ENCODE assay signal across 18 cellular contexts in the genomic region with DNA sequence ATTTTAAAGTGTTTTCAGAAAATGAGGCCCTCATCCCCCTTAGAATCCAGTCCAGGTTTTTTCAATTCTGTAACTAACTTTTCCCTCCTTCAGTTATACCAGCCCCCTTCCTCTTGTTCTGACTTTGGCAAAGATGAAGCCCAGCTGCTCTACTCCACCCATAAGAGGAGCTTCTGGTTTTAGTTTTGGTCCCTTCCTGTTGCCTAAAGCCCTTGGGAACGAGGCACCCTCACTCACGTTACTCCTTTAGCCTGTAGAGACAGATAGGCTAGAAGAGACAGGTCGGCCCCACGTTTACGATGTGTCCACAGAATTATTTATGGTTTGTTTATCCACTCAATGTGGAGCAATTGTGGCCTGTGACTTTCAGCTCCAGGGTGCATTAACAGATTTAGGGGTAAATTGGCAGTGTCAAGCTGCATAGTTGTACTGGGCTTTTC.
A peak's percentile ranks its signal among the peaks of the same experiment; 100 is the strongest.
DNase-seq lines count a peak whose midpoint lies in the region.
"Had no signal": no experiment of that assay in that cellular context is flagged by ENCODE, and none has a peak within 500 bp of the region (broad histone marks: within the 10 kb centered on the region; RNA-seq: fewer than 3 reads in every experiment).

No MANE protein-coding gene starts in this region.

- no peak overlapping the region for H2AK5ac ChIP-seq in neuronal stem cell (ENCODE audit: low read depth, low read length)

- peak overlapping the region; percentile 63 for H2AFZ ChIP-seq in neuronal stem cell (ENCODE audit: low read length)

- no peak overlapping the region for H2BK15ac ChIP-seq in neuronal stem cell (ENCODE audit: low read length)

- DNase-seq in NCI-H1436 (lab: John Stamatoyannopoulos, UW) (peak; percentile 18), NCI-H1436 treated with DMSO at 0.1 percent for 48 hours (lab: John Stamatoyannopoulos, UW) (no peak), HuH-7 (ENCODE audit: low spot score) (peak; percentile 37), NCI-H748 treated with DMSO at 0.1 percent for 48 hours (lab: John Stamatoyannopoulos, UW) (peak; percentile 88), neuronal stem cell (ENCODE audit: low spot score) (no peak), medulla oblongata (ENCODE audit: extremely low spot score) (no peak), nucleus accumbens (lab: John Stamatoyannopoulos, UW) (no peak)
- DNase-seq in effector memory CD4-positive, alpha-beta T cell = no peak
- DNase-seq: activated CD4-positive, alpha-beta T cell treated with anti-CD3 and anti-CD28 coated beads, Interleukin-2, amount 50 U/mL, for 1 hour; activated naive CD8-positive, alpha-beta T cell treated with anti-CD3 and anti-CD28 coated beads for 36 hours; activated T-cell treated with anti-CD3 and anti-CD28 coated beads, Interleukin-2, amount 50 U/mL, for 48 hours; CD8-positive, alpha-beta T cell; left ventricle myocardium superior; naive thymus-derived CD4-positive, alpha-beta T cell; NCI-H82; stimulated activated CD4-positive, alpha-beta T cell treated with anti-CD3 and anti-CD28 coated beads, Interleukin-1b, Interleukin-23, amount 100 ng/mL, for 48 hours; T-helper 17 cell had no signal

- no CpG with 5 or more reads among the region's 5 CpGs for WGBS in neuronal stem cell (ENCODE audit: extremely low coverage in 2 of 2, insufficient read length in 2 of 2, insufficient replicate concordance in 1 of 2), 2 donors

- no peak overlapping the region for H3K9ac ChIP-seq in neuronal stem cell (ENCODE audit: low read depth, low read length, poor library complexity)

- no peak overlapping the region for H3K4ac ChIP-seq in neuronal stem cell (ENCODE audit: low read length)

- no peak overlapping the region for H2BK5ac ChIP-seq in neuronal stem cell (ENCODE audit: low read length)

- no peak overlapping the region for H3K4me3 ChIP-seq in neuronal stem cell (ENCODE audit: low read length in 2 of 2)
- H3K4me3 ChIP-seq in effector memory CD4-positive, alpha-beta T cell (ENCODE audit: insufficient read depth, low read depth, low read length, poor library complexity, severe bottlenecking) = no peak overlapping the region
- H3K4me3 ChIP-seq: suprapubic skin had no signal

- H2BK120ac ChIP-seq in neuronal stem cell (ENCODE audit: low read depth, low read length) = no peak overlapping the region

- no peak overlapping the region for H3K14ac ChIP-seq in neuronal stem cell (ENCODE audit: low read length)

- H3K36me3 ChIP-seq in neuronal stem cell (replicated peaks in 1 of 2; ENCODE audit: control insufficient read depth in 2 of 2, insufficient read depth in 2 of 2, low read length in 2 of 2) = no peaks in the 10 kb centered on the region
- H3K36me3 ChIP-seq in effector memory CD4-positive, alpha-beta T cell (ENCODE audit: control insufficient read depth, insufficient read depth, low read length) = no peaks in the 10 kb centered on the region
- H3K36me3 ChIP-seq: suprapubic skin had no signal

- no peak overlapping the region for H4K91ac ChIP-seq in neuronal stem cell (ENCODE audit: low read depth, low read length, poor library complexity)

- H2BK12ac ChIP-seq in neuronal stem cell (ENCODE audit: low read length) = no peak overlapping the region

- H3K79me1 ChIP-seq in neuronal stem cell (ENCODE audit: low read depth, low read length) = no peaks in the 10 kb centered on the region

- no peak overlapping the region for H3K18ac ChIP-seq in neuronal stem cell (ENCODE audit: low read length)

- peaks cover 1 to 21% of the 10 kb centered on the region in 2 donors for H3K9me3 ChIP-seq in neuronal stem cell (replicated peaks in 1 of 2; ENCODE audit: control insufficient read depth in 2 of 2, insufficient read depth in 1 of 2, low read depth in 1 of 2, low read length in 2 of 2)
- no peaks in the 10 kb centered on the region for H3K9me3 ChIP-seq in effector memory CD4-positive, alpha-beta T cell (ENCODE audit: control insufficient read depth, low read length)
- H3K9me3 ChIP-seq: suprapubic skin had no signal

- H3K4me2 ChIP-seq in neuronal stem cell (ENCODE audit: insufficient read depth, low read length, poor library complexity, severe bottlenecking) = no peak overlapping the region

- H4K8ac ChIP-seq in neuronal stem cell (ENCODE audit: low read depth, low read length) = no peak overlapping the region

- no peak overlapping the region for H3K23ac ChIP-seq in neuronal stem cell (ENCODE audit: low read depth, low read length, poor library complexity)

- no peaks in the 10 kb centered on the region for H3K27me3 ChIP-seq in neuronal stem cell (ENCODE audit: control insufficient read depth in 3 of 3, insufficient read depth in 3 of 3, low read depth in 1 of 3, low read length in 3 of 3)
- H3K27me3 ChIP-seq in effector memory CD4-positive, alpha-beta T cell (replicated peaks; ENCODE audit: control insufficient read depth, insufficient read depth, low read length, poor library complexity, severe bottlenecking) = no peaks in the 10 kb centered on the region
- H3K27me3 ChIP-seq: suprapubic skin had no signal

- H3K4me1 ChIP-seq in neuronal stem cell (ENCODE audit: control insufficient read depth in 2 of 2, insufficient read depth in 1 of 2, low read depth in 1 of 2, low read length in 2 of 2) = no peaks in the 10 kb centered on the region
- H3K4me1 ChIP-seq in effector memory CD4-positive, alpha-beta T cell (ENCODE audit: control insufficient read depth, insufficient read depth, low read length, poor library complexity, severe bottlenecking) = no peaks in the 10 kb centered on the region
- H3K4me1 ChIP-seq: suprapubic skin had no signal

- no peak overlapping the region for H3K27ac ChIP-seq in neuronal stem cell (replicated peaks; ENCODE audit: low read length)
- no peak overlapping the region for H3K27ac ChIP-seq in effector memory CD4-positive, alpha-beta T cell (ENCODE audit: insufficient read depth, low read length, poor library complexity, severe bottlenecking)
- H3K27ac ChIP-seq: suprapubic skin had no signal

Comparison
In these comparisons a context has a peak if more than half of its experiments do, and no peak if none do; other contexts are left out.
1. DNase-seq: peak in NCI-H1436 (single experiment), HuH-7 (single experiment) and NCI-H748 treated with DMSO at 0.1 percent for 48 hours (single experiment); none in NCI-H1436 treated with DMSO at 0.1 percent for 48 hours (single experiment), neuronal stem cell (single experiment), medulla oblongata (single experiment), effector memory CD4-positive, alpha-beta T cell (0 of 3) and nucleus accumbens (0 of 56).